ENCODE assay signal across 12 cellular contexts in genomic region chr16:87896176-87896890, GRCh38. TPM values are rescaled to one million over a fixed set of nuclear protein-coding genes. Genes with fewer than 3 reads are reported as not detected.
DNase-seq lines count a peak whose midpoint lies in the region; ATAC-seq and TF ChIP-seq lines count a peak whose summit lies in the region.
"Not testable (repeated sequence)": the region's sequence is repeated elsewhere in the genome, so short reads cannot be mapped to it uniquely, and the experiment has no call there.
"Had no signal": no experiment of that assay in that cellular context is flagged by ENCODE, and none has a peak within 500 bp of the region (broad histone marks: within the 10 kb centered on the region; RNA-seq: fewer than 3 reads in every experiment).

No MANE protein-coding gene starts in this region.

- CTCF ChIA-PET in MCF 10A (lab: Yijun Ruan, JAX) = interaction anchor here (0.6 to 0.9 kb wide), 2 partner anchors 30 to 117 kb away, joined by 4 to 5 read pairs; no protein-coding TSS in a partner anchor

- H3K9me3 Mint-ChIP-seq in activated T-cell treated with anti-CD3 and anti-CD28 coated beads, Interleukin-2, amount 50 U/mL, for 4 hours; MCF 10A (ENCODE audit: unreplicated experiment): not testable (repeated sequence)

- H3K4me3 Mint-ChIP-seq in T-helper 17 cell = peak overlapping the region; percentile 50
- peak overlapping the region; percentile 71 for H3K4me3 Mint-ChIP-seq in activated T-cell treated with anti-CD3 and anti-CD28 coated beads, Interleukin-2, amount 50 U/mL, for 4 hours
- not testable (repeated sequence) for H3K4me3 Mint-ChIP-seq in MCF 10A (ENCODE audit: unreplicated experiment)

- not testable (repeated sequence) for TF ChIP-seq POLR2A in GM18505 (IDR thresholded peaks at IDR 0.05; ENCODE audit: borderline replicate concordance, extremely low read depth, insufficient read depth, insufficient read length)

- TF ChIP-seq CTCF in MCF 10A (IDR thresholded peaks at IDR 0.05; ENCODE audit: unreplicated experiment) = not testable (repeated sequence)

- peak overlapping the region; percentile 82 for H3K27ac ChIP-seq in KOPT-K1 (ENCODE audit: low read depth, low read length, poor library complexity, severe bottlenecking)

- peaks cover 21% of the 10 kb centered on the region for H3K4me1 Mint-ChIP-seq in T-helper 17 cell
- H3K4me1 Mint-ChIP-seq in activated T-cell treated with anti-CD3 and anti-CD28 coated beads, Interleukin-2, amount 50 U/mL, for 4 hours (ENCODE audit: low read depth) = peaks cover 43% of the 10 kb centered on the region
- H3K4me1 Mint-ChIP-seq in MCF 10A (ENCODE audit: insufficient read depth, unreplicated experiment) = peaks cover 12% of the 10 kb centered on the region

- H3K36me3 ChIP-seq in KOPT-K1 (ENCODE audit: insufficient read depth, low read length) = not testable (repeated sequence)

- peak; percentile 50 for DNase-seq in AG20443 (ENCODE audit: low spot score)
- DNase-seq in T-helper 17 cell; activated T-cell treated with anti-CD3 and anti-CD28 coated beads, Interleukin-2, amount 50 U/mL, for 4 hours: not testable (repeated sequence)
- DNase-seq in MCF 10A (ENCODE audit: unreplicated experiment) = peak; percentile 28
- DNase-seq in medulla oblongata (ENCODE audit: extremely low spot score) = peak; percentile 38
- DNase-seq in stimulated activated CD4-positive, alpha-beta T cell treated with anti-CD3 and anti-CD28 coated beads, Interleukin-1b, Interleukin-23, amount 100 ng/mL, for 48 hours = peak; percentile 18

- peak; percentile 28 for ATAC-seq in GM18505 (IDR thresholded peaks at IDR 0.05; ENCODE audit: unreplicated experiment)
- ATAC-seq in T-helper 17 cell = peak; percentile 59
- peak in 1 of 2 donors; percentile 5 for ATAC-seq in activated T-cell treated with anti-CD3 and anti-CD28 coated beads, Interleukin-2, amount 50 U/mL, for 4 hours

- not testable (repeated sequence) for H3K27me3 Mint-ChIP-seq in T-helper 17 cell; activated T-cell treated with anti-CD3 and anti-CD28 coated beads, Interleukin-2, amount 50 U/mL, for 4 hours (ENCODE audit: low read depth); MCF 10A (ENCODE audit: insufficient read depth, unreplicated experiment)

- H3K9me3 ChIP-seq in KOPT-K1 (ENCODE audit: insufficient read depth, low read length, poor library complexity, severe bottlenecking); T-helper 17 cell (ENCODE audit: control insufficient read depth, low read length, poor library complexity, severe bottlenecking): not testable (repeated sequence)

- intact Hi-C loops in MCF 10A (cut with micrococcal nuclease) = not testable (repeated sequence)

- peak overlapping the region; percentile 85 for H3K27ac Mint-ChIP-seq in T-helper 17 cell
- H3K27ac Mint-ChIP-seq in MCF 10A (ENCODE audit: low read depth, unreplicated experiment) = not testable (repeated sequence)

- BruUV-seq in MCF 10A (replicated peaks; lab: Mats Ljungman, UMichigan) = not testable (repeated sequence)

- not testable (repeated sequence) for H3K36me3 Mint-ChIP-seq in T-helper 17 cell (ENCODE audit: low read depth); activated T-cell treated with anti-CD3 and anti-CD28 coated beads, Interleukin-2, amount 50 U/mL, for 4 hours (ENCODE audit: insufficient read depth); MCF 10A (ENCODE audit: insufficient read depth, unreplicated experiment)

- POLR2A ChIA-PET in MCF 10A (lab: Yijun Ruan, JAX) = not testable (repeated sequence)

RNA-seq across cellular contexts. Expression of gene SLC7A5, which starts 27.0 kb away (rescaled TPM):
- 10 to 100 TPM; 50.4 to 53.9 TPM for total RNA-seq in T-helper 17 cell
- total RNA-seq in activated T-cell treated with anti-CD3 and anti-CD28 coated beads, Interleukin-2, amount 50 U/mL, for 4 hours = 100 to 1,000 TPM; 814 to 984 (median 886) TPM
- 794 and 1,007 TPM in 2 replicates for total RNA-seq in MCF 10A (2022)

RNA-seq across cellular contexts. Expression of gene CA5A, which starts 40.0 kb away (rescaled TPM):
- not detected for total RNA-seq in T-helper 17 cell
- under 1 TPM in 1 of 3 donors, not detected in 2; 0.43 TPM for total RNA-seq in activated T-cell treated with anti-CD3 and anti-CD28 coated beads, Interleukin-2, amount 50 U/mL, for 4 hours
- total RNA-seq in MCF 10A (2022) = not detected in 2 replicates
- total RNA-seq: A172, dermis blood vessel endothelial cell, left ventricle myocardium superior, skeletal muscle tissue had no signal

RNA-seq across cellular contexts. Expression of gene BANP, which starts 54.9 kb away (rescaled TPM):
- total RNA-seq in T-helper 17 cell = 10 to 100 TPM; 46.9 to 47.9 TPM
- total RNA-seq in activated T-cell treated with anti-CD3 and anti-CD28 coated beads, Interleukin-2, amount 50 U/mL, for 4 hours = 10 to 100 TPM; 25.2 to 29.4 (median 25.9) TPM
- total RNA-seq in MCF 10A (2022) = 38.2 and 41.5 TPM in 2 replicates

Comparison
In these comparisons a context has a peak if more than half of its experiments do, and no peak if none do; other contexts are left out.
1. RNA of gene SLC7A5, which starts 27.0 kb away (total RNA-seq): 794 to 1,007 TPM in MCF 10A and 814 to 984 TPM in activated T-cell treated with anti-CD3 and anti-CD28 coated beads, Interleukin-2, amount 50 U/mL, for 4 hours; 50.4 to 53.9 TPM in T-helper 17 cell; every median in the first group is over 10 times any median in the second.